ENCODE assay signal across 17 cellular contexts in the genomic region with DNA sequence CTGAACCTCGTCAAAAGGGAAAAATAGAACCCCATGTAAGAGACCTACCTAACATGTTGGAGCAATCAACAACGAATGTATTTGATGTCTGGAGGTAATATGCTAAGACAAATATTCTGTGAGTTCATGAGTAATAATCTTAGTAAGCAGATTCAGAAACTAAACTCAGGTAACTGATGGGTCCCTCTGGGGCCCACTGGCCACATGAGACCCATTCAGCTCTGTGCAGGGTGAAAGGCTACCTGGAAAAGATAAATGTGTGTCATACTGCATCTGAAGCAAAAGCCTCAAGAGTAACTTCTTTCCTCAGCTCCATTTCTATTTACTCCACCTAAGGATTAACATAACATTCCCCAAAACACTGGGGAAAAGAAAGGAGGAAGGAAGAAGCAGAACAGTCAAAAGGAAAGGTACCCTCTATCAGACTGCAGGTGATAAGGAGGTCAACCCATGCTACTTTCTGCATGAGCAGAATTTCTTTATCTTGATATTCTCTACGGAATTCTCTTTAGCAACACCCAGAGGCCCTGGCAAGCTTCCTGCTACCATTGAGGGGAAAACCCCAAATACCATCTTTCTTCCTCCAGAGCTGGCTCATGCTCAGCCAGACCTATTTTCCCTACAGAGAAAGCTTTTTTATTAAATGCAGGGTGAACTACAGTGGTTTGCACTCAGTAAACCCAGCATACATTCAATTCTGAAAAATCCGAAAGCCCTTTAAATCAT. TPM values are rescaled to one million over a fixed set of nuclear protein-coding genes. Genes with fewer than 3 reads are reported as not detected.
DNase-seq lines count a peak whose midpoint lies in the region; ATAC-seq and TF ChIP-seq lines count a peak whose summit lies in the region.
"Had no signal": no experiment of that assay in that cellular context is flagged by ENCODE, and none has a peak within 500 bp of the region (broad histone marks: within the 10 kb centered on the region; RNA-seq: fewer than 3 reads in every experiment).

No MANE protein-coding gene starts in this region.

- H3K4me2 ChIP-seq in IMR-90 (ENCODE audit: low read depth, low read length), result no peak overlapping the region

- BruUV-seq in IMR-90 (replicated peaks; lab: Mats Ljungman, UMichigan), result no TSS peak

- no peak overlapping the region for H2BK5ac ChIP-seq in IMR-90 (ENCODE audit: low read depth, low read length, poor library complexity, severe bottlenecking)

- H4K91ac ChIP-seq in IMR-90 (ENCODE audit: insufficient read depth, low read depth, low read length), result no peak overlapping the region

- no peak overlapping the region for H4K8ac ChIP-seq in IMR-90 (ENCODE audit: low read depth in 2 of 2, low read length in 2 of 2)

- no peak overlapping the region for H3K18ac ChIP-seq in IMR-90 (ENCODE audit: low read depth, low read length)

- no peaks in the 10 kb centered on the region for H3K79me1 ChIP-seq in IMR-90 (ENCODE audit: low read depth in 1 of 2, low read length in 2 of 2)

- no peaks in the 10 kb centered on the region for H3K9me3 ChIP-seq in IMR-90 (ENCODE audit: control insufficient read depth, insufficient read depth, low read length)
- no peaks in the 10 kb centered on the region for H3K9me3 ChIP-seq in mucosa of descending colon
- H3K9me3 ChIP-seq: heart left ventricle had no signal

- no peaks in the 10 kb centered on the region for H3K9me1 ChIP-seq in IMR-90 (ENCODE audit: insufficient read depth, low read length)

- H3K56ac ChIP-seq in IMR-90 (ENCODE audit: extremely low read depth, insufficient read depth, low read length), result no peak overlapping the region

- H2AK9ac ChIP-seq in IMR-90 (replicated peaks; ENCODE audit: low read depth, low read length, poor library complexity), result no peak overlapping the region

- intact Hi-C loops in IMR-90 (cut with micrococcal nuclease), result no loop called here
- intact Hi-C loops in mucosa of descending colon (cut with DNase I, micrococcal nuclease), result no loop called here
- intact Hi-C loops in Right ventricle myocardium inferior (cut with DNase I), result no loop called here
- intact Hi-C loops in activated CD4-positive, alpha-beta T cell treated with anti-CD3 and anti-CD28 coated beads, Interleukin-2, amount 10 ng/mL, durations not matched to agents 24 days and 14 days (cut with micrococcal nuclease), result no loop called here

- H3K36me3 Mint-ChIP-seq in activated CD4-positive, alpha-beta T cell treated with anti-CD3 and anti-CD28 coated beads, Interleukin-2, amount 10 ng/mL, durations not matched to agents 24 days and 14 days (ENCODE audit: low read depth), result no peaks in the 10 kb centered on the region
- H3K36me3 Mint-ChIP-seq: T-cell had no signal

- TF ChIP-seq RAD21 in IMR-90 (IDR thresholded peaks at IDR 0.05; ENCODE audit: low read length), result no peak

- no peak overlapping the region for H2BK15ac ChIP-seq in IMR-90 (ENCODE audit: low read depth, low read length)

- no peak overlapping the region for H4K5ac ChIP-seq in IMR-90 (ENCODE audit: low read depth, low read length)

- no peak overlapping the region for H3K9ac ChIP-seq in IMR-90 (ENCODE audit: low read depth, low read length)

- H3K27ac Mint-ChIP-seq in activated CD4-positive, alpha-beta T cell treated with anti-CD3 and anti-CD28 coated beads, Interleukin-2, amount 10 ng/mL, durations not matched to agents 24 days and 14 days, result no peak overlapping the region
- H3K27ac Mint-ChIP-seq: CD4-positive, alpha-beta T cell; H9; T-cell had no signal

- no peaks in the 10 kb centered on the region for H3K27me3 ChIP-seq in IMR-90 (ENCODE audit: control insufficient read depth, insufficient read depth, low read length)
- H3K27me3 ChIP-seq: heart left ventricle had no signal

- DNase-seq in Daoy (ENCODE audit: low read depth), result peak; percentile 64
- peak; percentile 50 for DNase-seq in IMR-90
- peak; percentile 67 for DNase-seq in choroid plexus epithelial cell (ENCODE audit: low read depth)
- DNase-seq in mucosa of descending colon, result no peak
- no peak for DNase-seq in central memory CD4-positive, alpha-beta T cell
- DNase-seq in Right ventricle myocardium inferior (ENCODE audit: missing footprints), result no peak
- no peak for DNase-seq in activated CD4-positive, alpha-beta T cell treated with anti-CD3 and anti-CD28 coated beads, Interleukin-2, amount 10 ng/mL, durations not matched to agents 24 days and 14 days
- DNase-seq in D341Med (ENCODE audit: low spot score), result no peak
- DNase-seq: activated CD4-positive, alpha-beta T cell treated with anti-CD3 and anti-CD28 coated beads, Interleukin-2, amount 50 U/mL, for 4 hours; activated gamma-delta T cell treated with Interleukin-2 at 50 U/mL for 16 hours; CD4-positive, alpha-beta T cell; cortex of kidney; H9; heart left ventricle; KBM-7; NCI-H2171; T-cell had no signal

- H3K4me3 Mint-ChIP-seq in activated CD4-positive, alpha-beta T cell treated with anti-CD3 and anti-CD28 coated beads, Interleukin-2, amount 10 ng/mL, durations not matched to agents 24 days and 14 days, result no peak overlapping the region
- H3K4me3 Mint-ChIP-seq: CD4-positive, alpha-beta T cell; H9; T-cell had no signal

- no CpG with 5 or more reads among the region's 4 CpGs for WGBS in IMR-90 (ENCODE audit: extremely low coverage in 2 of 2, insufficient read length in 1 of 2), 2 experiments

- no peak overlapping the region for H3K4ac ChIP-seq in IMR-90 (ENCODE audit: low read depth, low read length)

- TF ChIP-seq CTCF in IMR-90 (conservative IDR thresholded peaks at IDR 0.05; ENCODE audit: low read depth, low read length) (no peak), choroid plexus epithelial cell (conservative IDR thresholded peaks at IDR 0.05; ENCODE audit: low read depth, low read length) (no peak), mucosa of descending colon (IDR thresholded peaks at IDR 0.05) (no peak)

- POLR2A ChIA-PET in IMR-90 (lab: Charles Lee; ENCODE audit: unreplicated experiment), result no interaction called here

- H3K4me1 ChIP-seq in IMR-90 (ENCODE audit: control insufficient read depth, insufficient read depth, low read length) (no peaks in the 10 kb centered on the region), mucosa of descending colon (ENCODE audit: low read depth) (no peaks in the 10 kb centered on the region)

- dilution Hi-C loops in IMR-90 (cut with HindIII; ENCODE audit: low sequenced_read_pairs, unreplicated experiment), result no loop called here

- in situ Hi-C loops in IMR-90 (cut with MboI; ENCODE audit: low sequenced_read_pairs), result no loop called here

- H3K27ac ChIP-seq in IMR-90 (ENCODE audit: insufficient read depth, low read length), result no peak overlapping the region
- H3K27ac ChIP-seq: heart left ventricle had no signal

- H2BK120ac ChIP-seq in IMR-90 (ENCODE audit: low read depth, low read length), result no peak overlapping the region

- H4K20me1 ChIP-seq in IMR-90 (ENCODE audit: insufficient read depth, low read length), result no peaks in the 10 kb centered on the region

- H2AK5ac ChIP-seq in IMR-90 (ENCODE audit: low read depth, low read length), result no peak overlapping the region

- H2AFZ ChIP-seq in IMR-90 (replicated peaks; ENCODE audit: low read length, poor library complexity), result no peak overlapping the region

- H3K14ac ChIP-seq in IMR-90 (replicated peaks; ENCODE audit: low read depth, low read length), result peak overlapping the region; percentile 25; the same call in 1 of the 2 replicates

- H3K4me1 Mint-ChIP-seq in activated CD4-positive, alpha-beta T cell treated with anti-CD3 and anti-CD28 coated beads, Interleukin-2, amount 10 ng/mL, durations not matched to agents 24 days and 14 days, result no peaks in the 10 kb centered on the region
- H3K4me1 Mint-ChIP-seq: T-cell had no signal

- CTCF ChIA-PET in IMR-90 (lab: Yijun Ruan, JAX), result no interaction called here

- H3K4me3 ChIP-seq in IMR-90 (ENCODE audit: insufficient read depth, low read depth, low read length) (no peak overlapping the region), choroid plexus epithelial cell (ENCODE audit: low read depth, low read length) (no peak overlapping the region), mucosa of descending colon (no peak overlapping the region)
- H3K4me3 ChIP-seq: heart left ventricle had no signal

- no peaks in the 10 kb centered on the region for H3K9me3 Mint-ChIP-seq in activated CD4-positive, alpha-beta T cell treated with anti-CD3 and anti-CD28 coated beads, Interleukin-2, amount 10 ng/mL, durations not matched to agents 24 days and 14 days
- H3K9me3 Mint-ChIP-seq: CD4-positive, alpha-beta T cell; H9; T-cell had no signal

- no peak overlapping the region for H3K23ac ChIP-seq in IMR-90 (ENCODE audit: low read depth, low read length)

- H3K27me3 Mint-ChIP-seq in activated CD4-positive, alpha-beta T cell treated with anti-CD3 and anti-CD28 coated beads, Interleukin-2, amount 10 ng/mL, durations not matched to agents 24 days and 14 days, result no peaks in the 10 kb centered on the region
- H3K27me3 Mint-ChIP-seq: CD4-positive, alpha-beta T cell; T-cell had no signal

- TF ChIP-seq POLR2A in IMR-90 (IDR thresholded peaks at IDR 0.05; ENCODE audit: low read depth, low read length), result no peak

- ATAC-seq in IMR-90 (ENCODE audit: low read depth) (no peak), mucosa of descending colon (peak; percentile 31), Right ventricle myocardium inferior (no peak)
- ATAC-seq: heart left ventricle, T-cell had no signal

- no peak overlapping the region for H2BK20ac ChIP-seq in IMR-90 (ENCODE audit: low read depth, low read length)

- H3K36me3 ChIP-seq in IMR-90 (ENCODE audit: control insufficient read depth, insufficient read depth, low read length), result no peaks in the 10 kb centered on the region
- H3K36me3 ChIP-seq in mucosa of descending colon (ENCODE audit: low read depth), result no peaks in the 10 kb centered on the region

RNA-seq across cellular contexts. Expression of a gene that starts 37.7 kb away (rescaled TPM):
- 0.03 TPM in 1 of 2 replicates, not detected in the other for total RNA-seq in Daoy (2014; rRNA removed; shearing (Covaris generic))
- total RNA-seq in IMR-90 (2012; rRNA removed) (under 0.01 TPM in 2 replicates), mucosa of descending colon (10 to 100 TPM in 1 of 3 donors, 1 to 10 TPM in 2; 5.4 to 21.3 (median 7.7) TPM), Right ventricle myocardium inferior (25.7 TPM)
- polyA plus RNA-seq in IMR-90 (2012; rRNA removed), result not detected in 2 replicates
- not detected in 2 replicates for polyA plus RNA-seq in IMR-90 (2012; cell fraction: cytosol; rRNA removed)
- 0.19 TPM in 1 of 2 replicates, not detected in the other for polyA plus RNA-seq in IMR-90 (2012; cell fraction: nucleus; rRNA removed; ENCODE audit: low replicate concordance)
- total RNA-seq in activated CD4-positive, alpha-beta T cell treated with anti-CD3 and anti-CD28 coated beads, Interleukin-2, amount 10 ng/mL, durations not matched to agents 24 days and 14 days, result not detected in 2 replicates
- total RNA-seq: H9 had no signal

RNA-seq across cellular contexts. Expression of a gene that starts 49.2 kb away (rescaled TPM):
- 0.06 TPM in 1 of 2 replicates, not detected in the other for total RNA-seq in Daoy (2014; rRNA removed; shearing (Covaris generic))
- total RNA-seq in IMR-90 (2012; rRNA removed) (under 0.01 TPM in 2 replicates), mucosa of descending colon (10 to 100 TPM in 1 of 3 donors, 1 to 10 TPM in 2; 3.1 to 14.2 (median 6.1) TPM), Right ventricle myocardium inferior (7.1 TPM)
- 0.03 and 0.04 TPM in 2 replicates for polyA plus RNA-seq in IMR-90 (2012; rRNA removed)
- not detected in 2 replicates for polyA plus RNA-seq in IMR-90 (2012; cell fraction: cytosol; rRNA removed)
- 0.05 and 0.75 TPM in 2 replicates for polyA plus RNA-seq in IMR-90 (2012; cell fraction: nucleus; rRNA removed; ENCODE audit: low replicate concordance)
- total RNA-seq in activated CD4-positive, alpha-beta T cell treated with anti-CD3 and anti-CD28 coated beads, Interleukin-2, amount 10 ng/mL, durations not matched to agents 24 days and 14 days, result 0.24 and 0.37 TPM in 2 replicates
- total RNA-seq: H9 had no signal

Comparison
In these comparisons a context has a peak if more than half of its experiments do, and no peak if none do; other contexts are left out.
1. DNase-seq: peak in Daoy (single experiment), IMR-90 (single experiment) and choroid plexus epithelial cell (single experiment); none in mucosa of descending colon (0 of 3), central memory CD4-positive, alpha-beta T cell (single experiment), Right ventricle myocardium inferior (single experiment), activated CD4-positive, alpha-beta T cell treated with anti-CD3 and anti-CD28 coated beads, Interleukin-2, amount 10 ng/mL, durations not matched to agents 24 days and 14 days (single experiment) and D341Med (single experiment).